1 cellular context compared by ENCODE assay signal in the genomic region with DNA sequence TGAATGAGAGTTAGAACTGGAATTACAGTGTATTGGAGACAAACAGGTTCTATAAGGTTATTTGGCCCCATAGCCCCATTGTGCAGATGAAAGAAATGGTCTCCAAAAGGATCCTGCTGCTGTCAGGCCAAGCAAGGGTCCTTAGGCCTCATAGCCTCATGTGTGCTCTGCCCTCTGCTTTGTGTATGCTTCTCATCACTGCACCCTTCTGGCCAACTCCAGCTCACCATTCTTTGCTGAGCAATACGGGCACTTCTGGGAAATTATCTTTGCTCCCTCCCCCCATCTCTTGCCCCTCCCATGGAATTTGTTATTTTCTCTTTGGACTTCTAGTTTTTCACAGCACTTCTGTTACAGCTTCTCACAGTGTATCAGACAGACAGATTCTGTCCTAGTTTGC.
TF ChIP-seq lines count a peak whose summit lies in the region.

No MANE protein-coding gene starts in this region.

TF ChIP-seq in H1, 55 proteins besides CTCF, POLR2A, EP300 and RAD21:
- TF ChIP-seq, protein P1, sequence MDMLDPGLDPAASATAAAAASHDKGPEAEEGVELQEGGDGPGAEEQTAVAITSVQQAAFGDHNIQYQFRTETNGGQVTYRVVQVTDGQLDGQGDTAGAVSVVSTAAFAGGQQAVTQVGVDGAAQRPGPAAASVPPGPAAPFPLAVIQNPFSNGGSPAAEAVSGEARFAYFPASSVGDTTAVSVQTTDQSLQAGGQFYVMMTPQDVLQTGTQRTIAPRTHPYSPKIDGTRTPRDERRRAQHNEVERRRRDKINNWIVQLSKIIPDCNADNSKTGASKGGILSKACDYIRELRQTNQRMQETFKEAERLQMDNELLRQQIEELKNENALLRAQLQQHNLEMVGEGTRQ (IDR thresholded peaks at IDR 0.05; ENCODE audit: low read length), result no peak
- TF ChIP-seq SIX5 (IDR thresholded peaks at IDR 0.05; ENCODE audit: low read depth, low read length), result no peak
- no peak for TF ChIP-seq SP1 (IDR thresholded peaks at IDR 0.05; ENCODE audit: low read depth, low read length)
- TF ChIP-seq FOSL1 (IDR thresholded peaks at IDR 0.05; ENCODE audit: insufficient read depth, low read depth, low read length), result no peak
- no peak for TF ChIP-seq HDAC6 (IDR thresholded peaks at IDR 0.05; ENCODE audit: low read depth, low read length)
- TF ChIP-seq GTF2F1 (IDR thresholded peaks at IDR 0.05; ENCODE audit: borderline replicate concordance, low read depth, low read length), result no peak
- no peak for TF ChIP-seq YY1 (IDR thresholded peaks at IDR 0.05; ENCODE audit: low read depth, low read length)
- TF ChIP-seq NRF1 (IDR thresholded peaks at IDR 0.05; ENCODE audit: low read depth, low read length), result no peak
- no peak for TF ChIP-seq SIN3A (conservative IDR thresholded peaks at IDR 0.05 in 1 of 2, IDR thresholded peaks at IDR 0.05 in 1 of 2; ENCODE audit: low read depth in 1 of 2, low read length in 2 of 2)
- TF ChIP-seq ZNF274 (IDR thresholded peaks at IDR 0.05; ENCODE audit: borderline replicate concordance, extremely low read depth, low read length), result no peak
- TF ChIP-seq SP4 (IDR thresholded peaks at IDR 0.05; ENCODE audit: low read length), result no peak
- no peak for TF ChIP-seq BRCA1 (IDR thresholded peaks at IDR 0.05; ENCODE audit: low read depth, low read length)
- TF ChIP-seq, protein P2, sequence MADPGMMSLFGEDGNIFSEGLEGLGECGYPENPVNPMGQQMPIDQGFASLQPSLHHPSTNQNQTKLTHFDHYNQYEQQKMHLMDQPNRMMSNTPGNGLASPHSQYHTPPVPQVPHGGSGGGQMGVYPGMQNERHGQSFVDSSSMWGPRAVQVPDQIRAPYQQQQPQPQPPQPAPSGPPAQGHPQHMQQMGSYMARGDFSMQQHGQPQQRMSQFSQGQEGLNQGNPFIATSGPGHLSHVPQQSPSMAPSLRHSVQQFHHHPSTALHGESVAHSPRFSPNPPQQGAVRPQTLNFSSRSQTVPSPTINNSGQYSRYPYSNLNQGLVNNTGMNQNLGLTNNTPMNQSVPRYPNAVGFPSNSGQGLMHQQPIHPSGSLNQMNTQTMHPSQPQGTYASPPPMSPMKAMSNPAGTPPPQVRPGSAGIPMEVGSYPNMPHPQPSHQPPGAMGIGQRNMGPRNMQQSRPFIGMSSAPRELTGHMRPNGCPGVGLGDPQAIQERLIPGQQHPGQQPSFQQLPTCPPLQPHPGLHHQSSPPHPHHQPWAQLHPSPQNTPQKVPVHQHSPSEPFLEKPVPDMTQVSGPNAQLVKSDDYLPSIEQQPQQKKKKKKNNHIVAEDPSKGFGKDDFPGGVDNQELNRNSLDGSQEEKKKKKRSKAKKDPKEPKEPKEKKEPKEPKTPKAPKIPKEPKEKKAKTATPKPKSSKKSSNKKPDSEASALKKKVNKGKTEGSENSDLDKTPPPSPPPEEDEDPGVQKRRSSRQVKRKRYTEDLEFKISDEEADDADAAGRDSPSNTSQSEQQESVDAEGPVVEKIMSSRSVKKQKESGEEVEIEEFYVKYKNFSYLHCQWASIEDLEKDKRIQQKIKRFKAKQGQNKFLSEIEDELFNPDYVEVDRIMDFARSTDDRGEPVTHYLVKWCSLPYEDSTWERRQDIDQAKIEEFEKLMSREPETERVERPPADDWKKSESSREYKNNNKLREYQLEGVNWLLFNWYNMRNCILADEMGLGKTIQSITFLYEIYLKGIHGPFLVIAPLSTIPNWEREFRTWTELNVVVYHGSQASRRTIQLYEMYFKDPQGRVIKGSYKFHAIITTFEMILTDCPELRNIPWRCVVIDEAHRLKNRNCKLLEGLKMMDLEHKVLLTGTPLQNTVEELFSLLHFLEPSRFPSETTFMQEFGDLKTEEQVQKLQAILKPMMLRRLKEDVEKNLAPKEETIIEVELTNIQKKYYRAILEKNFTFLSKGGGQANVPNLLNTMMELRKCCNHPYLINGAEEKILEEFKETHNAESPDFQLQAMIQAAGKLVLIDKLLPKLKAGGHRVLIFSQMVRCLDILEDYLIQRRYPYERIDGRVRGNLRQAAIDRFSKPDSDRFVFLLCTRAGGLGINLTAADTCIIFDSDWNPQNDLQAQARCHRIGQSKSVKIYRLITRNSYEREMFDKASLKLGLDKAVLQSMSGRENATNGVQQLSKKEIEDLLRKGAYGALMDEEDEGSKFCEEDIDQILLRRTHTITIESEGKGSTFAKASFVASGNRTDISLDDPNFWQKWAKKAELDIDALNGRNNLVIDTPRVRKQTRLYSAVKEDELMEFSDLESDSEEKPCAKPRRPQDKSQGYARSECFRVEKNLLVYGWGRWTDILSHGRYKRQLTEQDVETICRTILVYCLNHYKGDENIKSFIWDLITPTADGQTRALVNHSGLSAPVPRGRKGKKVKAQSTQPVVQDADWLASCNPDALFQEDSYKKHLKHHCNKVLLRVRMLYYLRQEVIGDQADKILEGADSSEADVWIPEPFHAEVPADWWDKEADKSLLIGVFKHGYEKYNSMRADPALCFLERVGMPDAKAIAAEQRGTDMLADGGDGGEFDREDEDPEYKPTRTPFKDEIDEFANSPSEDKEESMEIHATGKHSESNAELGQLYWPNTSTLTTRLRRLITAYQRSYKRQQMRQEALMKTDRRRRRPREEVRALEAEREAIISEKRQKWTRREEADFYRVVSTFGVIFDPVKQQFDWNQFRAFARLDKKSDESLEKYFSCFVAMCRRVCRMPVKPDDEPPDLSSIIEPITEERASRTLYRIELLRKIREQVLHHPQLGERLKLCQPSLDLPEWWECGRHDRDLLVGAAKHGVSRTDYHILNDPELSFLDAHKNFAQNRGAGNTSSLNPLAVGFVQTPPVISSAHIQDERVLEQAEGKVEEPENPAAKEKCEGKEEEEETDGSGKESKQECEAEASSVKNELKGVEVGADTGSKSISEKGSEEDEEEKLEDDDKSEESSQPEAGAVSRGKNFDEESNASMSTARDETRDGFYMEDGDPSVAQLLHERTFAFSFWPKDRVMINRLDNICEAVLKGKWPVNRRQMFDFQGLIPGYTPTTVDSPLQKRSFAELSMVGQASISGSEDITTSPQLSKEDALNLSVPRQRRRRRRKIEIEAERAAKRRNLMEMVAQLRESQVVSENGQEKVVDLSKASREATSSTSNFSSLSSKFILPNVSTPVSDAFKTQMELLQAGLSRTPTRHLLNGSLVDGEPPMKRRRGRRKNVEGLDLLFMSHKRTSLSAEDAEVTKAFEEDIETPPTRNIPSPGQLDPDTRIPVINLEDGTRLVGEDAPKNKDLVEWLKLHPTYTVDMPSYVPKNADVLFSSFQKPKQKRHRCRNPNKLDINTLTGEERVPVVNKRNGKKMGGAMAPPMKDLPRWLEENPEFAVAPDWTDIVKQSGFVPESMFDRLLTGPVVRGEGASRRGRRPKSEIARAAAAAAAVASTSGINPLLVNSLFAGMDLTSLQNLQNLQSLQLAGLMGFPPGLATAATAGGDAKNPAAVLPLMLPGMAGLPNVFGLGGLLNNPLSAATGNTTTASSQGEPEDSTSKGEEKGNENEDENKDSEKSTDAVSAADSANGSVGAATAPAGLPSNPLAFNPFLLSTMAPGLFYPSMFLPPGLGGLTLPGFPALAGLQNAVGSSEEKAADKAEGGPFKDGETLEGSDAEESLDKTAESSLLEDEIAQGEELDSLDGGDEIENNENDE (IDR thresholded peaks at IDR 0.05; ENCODE audit: insufficient replicate concordance, low read length), result no peak
- TF ChIP-seq CHD2 (IDR thresholded peaks at IDR 0.05; ENCODE audit: low read length), result no peak
- no peak for TF ChIP-seq TEAD4 (IDR thresholded peaks at IDR 0.05; ENCODE audit: low read depth, low read length)
- TF ChIP-seq, protein P3, sequence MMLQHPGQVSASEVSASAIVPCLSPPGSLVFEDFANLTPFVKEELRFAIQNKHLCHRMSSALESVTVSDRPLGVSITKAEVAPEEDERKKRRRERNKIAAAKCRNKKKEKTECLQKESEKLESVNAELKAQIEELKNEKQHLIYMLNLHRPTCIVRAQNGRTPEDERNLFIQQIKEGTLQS (IDR thresholded peaks at IDR 0.05; ENCODE audit: insufficient read depth, low read depth, low read length), result no peak
- TF ChIP-seq TBP (IDR thresholded peaks at IDR 0.05; ENCODE audit: low read depth, low read length), result no peak
- no peak for TF ChIP-seq RXRA (IDR thresholded peaks at IDR 0.05; ENCODE audit: insufficient read depth, low read depth, low read length)
